In the genomic region with DNA sequence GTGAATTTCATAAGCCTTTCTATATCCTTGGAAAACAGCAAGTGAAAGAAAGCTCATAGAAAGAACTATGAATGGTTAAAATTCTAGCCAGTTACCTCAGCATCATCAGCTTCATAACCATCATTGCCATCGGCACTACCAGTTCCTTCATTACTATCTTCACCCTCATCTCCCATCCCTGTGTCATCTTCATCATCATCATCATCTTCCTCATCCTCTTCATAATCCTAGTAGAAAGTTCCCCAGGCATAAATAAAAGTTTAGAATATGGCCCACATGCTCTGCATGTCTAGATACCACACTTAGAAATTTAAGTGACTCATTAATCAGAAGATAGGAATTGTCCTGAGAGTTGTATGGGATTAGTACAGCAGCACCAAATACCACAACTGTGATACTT, we compare ENCODE assay signal across 2 cellular contexts.
TF ChIP-seq lines count a peak whose summit lies in the region.

No MANE protein-coding gene starts in this region.

TF ChIP-seq in HEK293, 187 proteins besides CTCF, POLR2A, EP300 and RAD21:
- no peak for TF ChIP-seq ZNF202 (tag by site-specific recombination; IDR thresholded peaks at IDR 0.05; ENCODE audit: borderline replicate concordance)
- TF ChIP-seq, protein P1, sequence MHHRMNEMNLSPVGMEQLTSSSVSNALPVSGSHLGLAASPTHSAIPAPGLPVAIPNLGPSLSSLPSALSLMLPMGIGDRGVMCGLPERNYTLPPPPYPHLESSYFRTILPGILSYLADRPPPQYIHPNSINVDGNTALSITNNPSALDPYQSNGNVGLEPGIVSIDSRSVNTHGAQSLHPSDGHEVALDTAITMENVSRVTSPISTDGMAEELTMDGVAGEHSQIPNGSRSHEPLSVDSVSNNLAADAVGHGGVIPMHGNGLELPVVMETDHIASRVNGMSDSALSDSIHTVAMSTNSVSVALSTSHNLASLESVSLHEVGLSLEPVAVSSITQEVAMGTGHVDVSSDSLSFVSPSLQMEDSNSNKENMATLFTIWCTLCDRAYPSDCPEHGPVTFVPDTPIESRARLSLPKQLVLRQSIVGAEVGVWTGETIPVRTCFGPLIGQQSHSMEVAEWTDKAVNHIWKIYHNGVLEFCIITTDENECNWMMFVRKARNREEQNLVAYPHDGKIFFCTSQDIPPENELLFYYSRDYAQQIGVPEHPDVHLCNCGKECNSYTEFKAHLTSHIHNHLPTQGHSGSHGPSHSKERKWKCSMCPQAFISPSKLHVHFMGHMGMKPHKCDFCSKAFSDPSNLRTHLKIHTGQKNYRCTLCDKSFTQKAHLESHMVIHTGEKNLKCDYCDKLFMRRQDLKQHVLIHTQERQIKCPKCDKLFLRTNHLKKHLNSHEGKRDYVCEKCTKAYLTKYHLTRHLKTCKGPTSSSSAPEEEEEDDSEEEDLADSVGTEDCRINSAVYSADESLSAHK (tag by site-specific recombination; IDR thresholded peaks at IDR 0.05), result no peak
- no peak for TF ChIP-seq MZF1 (tag by site-specific recombination; IDR thresholded peaks at IDR 0.05; ENCODE audit: borderline replicate concordance)
- TF ChIP-seq, protein P2, sequence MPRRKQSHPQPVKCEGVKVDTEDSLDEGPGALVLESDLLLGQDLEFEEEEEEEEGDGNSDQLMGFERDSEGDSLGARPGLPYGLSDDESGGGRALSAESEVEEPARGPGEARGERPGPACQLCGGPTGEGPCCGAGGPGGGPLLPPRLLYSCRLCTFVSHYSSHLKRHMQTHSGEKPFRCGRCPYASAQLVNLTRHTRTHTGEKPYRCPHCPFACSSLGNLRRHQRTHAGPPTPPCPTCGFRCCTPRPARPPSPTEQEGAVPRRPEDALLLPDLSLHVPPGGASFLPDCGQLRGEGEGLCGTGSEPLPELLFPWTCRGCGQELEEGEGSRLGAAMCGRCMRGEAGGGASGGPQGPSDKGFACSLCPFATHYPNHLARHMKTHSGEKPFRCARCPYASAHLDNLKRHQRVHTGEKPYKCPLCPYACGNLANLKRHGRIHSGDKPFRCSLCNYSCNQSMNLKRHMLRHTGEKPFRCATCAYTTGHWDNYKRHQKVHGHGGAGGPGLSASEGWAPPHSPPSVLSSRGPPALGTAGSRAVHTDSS (tag by site-specific recombination; IDR thresholded peaks at IDR 0.05), result peak; percentile 97
- TF ChIP-seq, protein P3, sequence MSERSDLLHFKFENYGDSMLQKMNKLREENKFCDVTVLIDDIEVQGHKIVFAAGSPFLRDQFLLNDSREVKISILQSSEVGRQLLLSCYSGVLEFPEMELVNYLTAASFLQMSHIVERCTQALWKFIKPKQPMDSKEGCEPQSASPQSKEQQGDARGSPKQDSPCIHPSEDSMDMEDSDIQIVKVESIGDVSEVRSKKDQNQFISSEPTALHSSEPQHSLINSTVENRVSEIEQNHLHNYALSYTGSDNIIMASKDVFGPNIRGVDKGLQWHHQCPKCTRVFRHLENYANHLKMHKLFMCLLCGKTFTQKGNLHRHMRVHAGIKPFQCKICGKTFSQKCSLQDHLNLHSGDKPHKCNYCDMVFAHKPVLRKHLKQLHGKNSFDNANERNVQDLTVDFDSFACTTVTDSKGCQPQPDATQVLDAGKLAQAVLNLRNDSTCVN (tag by site-specific recombination; optimal IDR thresholded peaks at IDR 0.05), result no peak
- TF ChIP-seq PRDM1 (tag by site-specific recombination; IDR thresholded peaks at IDR 0.05), result peak; percentile 48; the same call in 1 of the 2 replicates

TF ChIP-seq in GM23338, 12 proteins besides CTCF, POLR2A, EP300 and RAD21:
- TF ChIP-seq ZNF331 (CRISPR knock-in tag; IDR thresholded peaks at IDR 0.05; ENCODE audit: low read depth), result no peak
- TF ChIP-seq EZH2phosphoT487 (IDR thresholded peaks at IDR 0.05; ENCODE audit: unreplicated experiment), result no peak
- TF ChIP-seq STAT1 (IDR thresholded peaks at IDR 0.05; ENCODE audit: unreplicated experiment), result no peak
- no peak for TF ChIP-seq ZNF114 (CRISPR knock-in tag; IDR thresholded peaks at IDR 0.05)
- TF ChIP-seq, protein P4, sequence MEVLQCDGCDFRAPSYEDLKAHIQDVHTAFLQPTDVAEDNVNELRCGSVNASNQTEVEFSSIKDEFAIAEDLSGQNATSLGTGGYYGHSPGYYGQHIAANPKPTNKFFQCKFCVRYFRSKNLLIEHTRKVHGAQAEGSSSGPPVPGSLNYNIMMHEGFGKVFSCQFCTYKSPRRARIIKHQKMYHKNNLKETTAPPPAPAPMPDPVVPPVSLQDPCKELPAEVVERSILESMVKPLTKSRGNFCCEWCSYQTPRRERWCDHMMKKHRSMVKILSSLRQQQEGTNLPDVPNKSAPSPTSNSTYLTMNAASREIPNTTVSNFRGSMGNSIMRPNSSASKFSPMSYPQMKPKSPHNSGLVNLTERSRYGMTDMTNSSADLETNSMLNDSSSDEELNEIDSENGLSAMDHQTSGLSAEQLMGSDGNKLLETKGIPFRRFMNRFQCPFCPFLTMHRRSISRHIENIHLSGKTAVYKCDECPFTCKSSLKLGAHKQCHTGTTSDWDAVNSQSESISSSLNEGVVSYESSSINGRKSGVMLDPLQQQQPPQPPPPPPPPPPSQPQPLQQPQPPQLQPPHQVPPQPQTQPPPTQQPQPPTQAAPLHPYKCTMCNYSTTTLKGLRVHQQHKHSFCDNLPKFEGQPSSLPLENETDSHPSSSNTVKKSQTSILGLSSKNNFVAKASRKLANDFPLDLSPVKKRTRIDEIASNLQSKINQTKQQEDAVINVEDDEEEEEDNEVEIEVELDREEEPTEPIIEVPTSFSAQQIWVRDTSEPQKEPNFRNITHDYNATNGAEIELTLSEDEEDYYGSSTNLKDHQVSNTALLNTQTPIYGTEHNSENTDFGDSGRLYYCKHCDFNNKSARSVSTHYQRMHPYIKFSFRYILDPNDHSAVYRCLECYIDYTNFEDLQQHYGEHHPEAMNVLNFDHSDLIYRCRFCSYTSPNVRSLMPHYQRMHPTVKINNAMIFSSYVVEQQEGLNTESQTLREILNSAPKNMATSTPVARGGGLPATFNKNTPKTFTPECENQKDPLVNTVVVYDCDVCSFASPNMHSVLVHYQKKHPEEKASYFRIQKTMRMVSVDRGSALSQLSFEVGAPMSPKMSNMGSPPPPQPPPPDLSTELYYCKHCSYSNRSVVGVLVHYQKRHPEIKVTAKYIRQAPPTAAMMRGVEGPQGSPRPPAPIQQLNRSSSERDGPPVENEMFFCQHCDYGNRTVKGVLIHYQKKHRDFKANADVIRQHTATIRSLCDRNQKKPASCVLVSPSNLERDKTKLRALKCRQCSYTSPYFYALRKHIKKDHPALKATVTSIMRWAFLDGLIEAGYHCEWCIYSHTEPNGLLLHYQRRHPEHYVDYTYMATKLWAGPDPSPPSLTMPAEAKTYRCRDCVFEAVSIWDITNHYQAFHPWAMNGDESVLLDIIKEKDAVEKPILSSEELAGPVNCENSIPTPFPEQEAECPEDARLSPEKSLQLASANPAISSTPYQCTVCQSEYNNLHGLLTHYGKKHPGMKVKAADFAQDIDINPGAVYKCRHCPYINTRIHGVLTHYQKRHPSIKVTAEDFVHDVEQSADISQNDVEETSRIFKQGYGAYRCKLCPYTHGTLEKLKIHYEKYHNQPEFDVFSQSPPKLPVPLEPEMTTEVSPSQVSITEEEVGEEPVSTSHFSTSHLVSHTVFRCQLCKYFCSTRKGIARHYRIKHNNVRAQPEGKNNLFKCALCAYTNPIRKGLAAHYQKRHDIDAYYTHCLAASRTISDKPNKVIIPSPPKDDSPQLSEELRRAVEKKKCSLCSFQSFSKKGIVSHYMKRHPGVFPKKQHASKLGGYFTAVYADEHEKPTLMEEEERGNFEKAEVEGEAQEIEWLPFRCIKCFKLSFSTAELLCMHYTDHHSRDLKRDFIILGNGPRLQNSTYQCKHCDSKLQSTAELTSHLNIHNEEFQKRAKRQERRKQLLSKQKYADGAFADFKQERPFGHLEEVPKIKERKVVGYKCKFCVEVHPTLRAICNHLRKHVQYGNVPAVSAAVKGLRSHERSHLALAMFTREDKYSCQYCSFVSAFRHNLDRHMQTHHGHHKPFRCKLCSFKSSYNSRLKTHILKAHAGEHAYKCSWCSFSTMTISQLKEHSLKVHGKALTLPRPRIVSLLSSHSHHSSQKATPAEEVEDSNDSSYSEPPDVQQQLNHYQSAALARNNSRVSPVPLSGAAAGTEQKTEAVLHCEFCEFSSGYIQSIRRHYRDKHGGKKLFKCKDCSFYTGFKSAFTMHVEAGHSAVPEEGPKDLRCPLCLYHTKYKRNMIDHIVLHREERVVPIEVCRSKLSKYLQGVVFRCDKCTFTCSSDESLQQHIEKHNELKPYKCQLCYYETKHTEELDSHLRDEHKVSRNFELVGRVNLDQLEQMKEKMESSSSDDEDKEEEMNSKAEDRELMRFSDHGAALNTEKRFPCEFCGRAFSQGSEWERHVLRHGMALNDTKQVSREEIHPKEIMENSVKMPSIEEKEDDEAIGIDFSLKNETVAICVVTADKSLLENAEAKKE (CRISPR knock-in tag; IDR thresholded peaks at IDR 0.05), result no peak
- TF ChIP-seq CREB1 (CRISPR knock-in tag; IDR thresholded peaks at IDR 0.05; ENCODE audit: low read depth), result no peak
- no peak for TF ChIP-seq POLR2AphosphoS5 (IDR thresholded peaks at IDR 0.05; ENCODE audit: low read depth)
- no peak for TF ChIP-seq JUNB (IDR thresholded peaks at IDR 0.05; ENCODE audit: unreplicated experiment)
- TF ChIP-seq, protein P5, sequence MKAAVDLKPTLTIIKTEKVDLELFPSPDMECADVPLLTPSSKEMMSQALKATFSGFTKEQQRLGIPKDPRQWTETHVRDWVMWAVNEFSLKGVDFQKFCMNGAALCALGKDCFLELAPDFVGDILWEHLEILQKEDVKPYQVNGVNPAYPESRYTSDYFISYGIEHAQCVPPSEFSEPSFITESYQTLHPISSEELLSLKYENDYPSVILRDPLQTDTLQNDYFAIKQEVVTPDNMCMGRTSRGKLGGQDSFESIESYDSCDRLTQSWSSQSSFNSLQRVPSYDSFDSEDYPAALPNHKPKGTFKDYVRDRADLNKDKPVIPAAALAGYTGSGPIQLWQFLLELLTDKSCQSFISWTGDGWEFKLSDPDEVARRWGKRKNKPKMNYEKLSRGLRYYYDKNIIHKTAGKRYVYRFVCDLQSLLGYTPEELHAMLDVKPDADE (IDR thresholded peaks at IDR 0.05), result no peak
- TF ChIP-seq EZH2 (IDR thresholded peaks at IDR 0.05; ENCODE audit: low read depth, unreplicated experiment), result no peak
- no peak for TF ChIP-seq NANOG (IDR thresholded peaks at IDR 0.05; ENCODE audit: borderline replicate concordance)
- TF ChIP-seq, protein P6, sequence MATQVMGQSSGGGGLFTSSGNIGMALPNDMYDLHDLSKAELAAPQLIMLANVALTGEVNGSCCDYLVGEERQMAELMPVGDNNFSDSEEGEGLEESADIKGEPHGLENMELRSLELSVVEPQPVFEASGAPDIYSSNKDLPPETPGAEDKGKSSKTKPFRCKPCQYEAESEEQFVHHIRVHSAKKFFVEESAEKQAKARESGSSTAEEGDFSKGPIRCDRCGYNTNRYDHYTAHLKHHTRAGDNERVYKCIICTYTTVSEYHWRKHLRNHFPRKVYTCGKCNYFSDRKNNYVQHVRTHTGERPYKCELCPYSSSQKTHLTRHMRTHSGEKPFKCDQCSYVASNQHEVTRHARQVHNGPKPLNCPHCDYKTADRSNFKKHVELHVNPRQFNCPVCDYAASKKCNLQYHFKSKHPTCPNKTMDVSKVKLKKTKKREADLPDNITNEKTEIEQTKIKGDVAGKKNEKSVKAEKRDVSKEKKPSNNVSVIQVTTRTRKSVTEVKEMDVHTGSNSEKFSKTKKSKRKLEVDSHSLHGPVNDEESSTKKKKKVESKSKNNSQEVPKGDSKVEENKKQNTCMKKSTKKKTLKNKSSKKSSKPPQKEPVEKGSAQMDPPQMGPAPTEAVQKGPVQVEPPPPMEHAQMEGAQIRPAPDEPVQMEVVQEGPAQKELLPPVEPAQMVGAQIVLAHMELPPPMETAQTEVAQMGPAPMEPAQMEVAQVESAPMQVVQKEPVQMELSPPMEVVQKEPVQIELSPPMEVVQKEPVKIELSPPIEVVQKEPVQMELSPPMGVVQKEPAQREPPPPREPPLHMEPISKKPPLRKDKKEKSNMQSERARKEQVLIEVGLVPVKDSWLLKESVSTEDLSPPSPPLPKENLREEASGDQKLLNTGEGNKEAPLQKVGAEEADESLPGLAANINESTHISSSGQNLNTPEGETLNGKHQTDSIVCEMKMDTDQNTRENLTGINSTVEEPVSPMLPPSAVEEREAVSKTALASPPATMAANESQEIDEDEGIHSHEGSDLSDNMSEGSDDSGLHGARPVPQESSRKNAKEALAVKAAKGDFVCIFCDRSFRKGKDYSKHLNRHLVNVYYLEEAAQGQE (IDR thresholded peaks at IDR 0.05; ENCODE audit: unreplicated experiment), result no peak
